9 cellular contexts compared by ENCODE assay signal in genomic region chr3:119628816-119629445, GRCh38. TPM values are rescaled to one million over a fixed set of nuclear protein-coding genes. Genes with fewer than 3 reads are reported as not detected.
DNase-seq lines count a peak whose midpoint lies in the region; ATAC-seq and TF ChIP-seq lines count a peak whose summit lies in the region.
"Had no signal": no experiment of that assay in that cellular context is flagged by ENCODE, and none has a peak within 500 bp of the region (broad histone marks: within the 10 kb centered on the region; RNA-seq: fewer than 3 reads in every experiment).

No MANE protein-coding gene starts in this region.

- ATAC-seq in HG02938 (IDR thresholded peaks at IDR 0.05; ENCODE audit: unreplicated experiment) (peak; percentile 35), left lobe of liver (no peak)
- peak; percentile 67 to 72 for ATAC-seq in stimulated activated naive B cell treated with anti-CD40 and anti-IgM and Interleukin-4, amounts not matched to agents 10 μg/mL and 1 μg/mL and 100 μg/mL, for 72 hours (replicated peaks)

- H3K4me3 Mint-ChIP-seq in T-helper 1 cell treated with Interleukin-12 subunit alpha and Interleukin-12 subunit beta and Interleukin-4 antibody, amounts not matched to agents 30 μg/mL and 1 μg/mL, for 36 hours, result no peak overlapping the region
- H3K4me3 Mint-ChIP-seq in stimulated activated naive B cell treated with anti-CD40 and anti-IgM and Interleukin-4, amounts not matched to agents 10 μg/mL and 1 μg/mL and 100 μg/mL, for 72 hours, result peak overlapping the region; percentile 65 to 73

- H3K4me1 Mint-ChIP-seq in T-helper 1 cell treated with Interleukin-12 subunit alpha and Interleukin-12 subunit beta and Interleukin-4 antibody, amounts not matched to agents 30 μg/mL and 1 μg/mL, for 36 hours (ENCODE audit: low read depth), result peaks cover 22% of the 10 kb centered on the region
- H3K4me1 Mint-ChIP-seq in stimulated activated naive B cell treated with anti-CD40 and anti-IgM and Interleukin-4, amounts not matched to agents 10 μg/mL and 1 μg/mL and 100 μg/mL, for 72 hours, result peaks cover 67 to 73% of the 10 kb centered on the region in 2 donors

- in situ Hi-C loops in HAP-1 (cut with MboI; ENCODE audit: low sequenced_read_pairs), result no loop called here

- H3K27ac Mint-ChIP-seq in T-helper 1 cell treated with Interleukin-12 subunit alpha and Interleukin-12 subunit beta and Interleukin-4 antibody, amounts not matched to agents 30 μg/mL and 1 μg/mL, for 36 hours, result peak overlapping the region; percentile 27
- peak overlapping the region; percentile 97 for H3K27ac Mint-ChIP-seq in stimulated activated naive B cell treated with anti-CD40 and anti-IgM and Interleukin-4, amounts not matched to agents 10 μg/mL and 1 μg/mL and 100 μg/mL, for 72 hours

- H3K9me3 Mint-ChIP-seq in T-helper 1 cell treated with Interleukin-12 subunit alpha and Interleukin-12 subunit beta and Interleukin-4 antibody, amounts not matched to agents 30 μg/mL and 1 μg/mL, for 36 hours, result no peaks in the 10 kb centered on the region
- H3K9me3 Mint-ChIP-seq in stimulated activated naive B cell treated with anti-CD40 and anti-IgM and Interleukin-4, amounts not matched to agents 10 μg/mL and 1 μg/mL and 100 μg/mL, for 72 hours, result no peaks in the 10 kb centered on the region

- H3K4me3 ChIP-seq in cardiac fibroblast (replicated peaks in 1 of 2; ENCODE audit: low read depth in 2 of 2, low read length in 2 of 2), result no peak overlapping the region
- H3K4me3 ChIP-seq in HAP-1, result no peak overlapping the region

- no peak for TF ChIP-seq CTCF in cardiac fibroblast (IDR thresholded peaks at IDR 0.05; ENCODE audit: low read depth, low read length)

- H3K36me3 ChIP-seq in HAP-1 (replicated peaks), result no peaks in the 10 kb centered on the region

- no peaks in the 10 kb centered on the region for H3K4me1 ChIP-seq in HAP-1

- no peaks in the 10 kb centered on the region for H3K9me3 ChIP-seq in HAP-1

- H3K27me3 Mint-ChIP-seq in T-helper 1 cell treated with Interleukin-12 subunit alpha and Interleukin-12 subunit beta and Interleukin-4 antibody, amounts not matched to agents 30 μg/mL and 1 μg/mL, for 36 hours (ENCODE audit: low read depth), result peaks cover 3% of the 10 kb centered on the region
- H3K27me3 Mint-ChIP-seq in stimulated activated naive B cell treated with anti-CD40 and anti-IgM and Interleukin-4, amounts not matched to agents 10 μg/mL and 1 μg/mL and 100 μg/mL, for 72 hours, result no peaks in the 10 kb centered on the region

- H3K27me3 ChIP-seq in HAP-1 (ENCODE audit: low read depth), result no peaks in the 10 kb centered on the region

- no peak for DNase-seq in T-helper 1 cell
- DNase-seq in cardiac fibroblast (ENCODE audit: low read depth in 2 of 2), result peak; percentile 36 to 43
- peak; percentile 72 for DNase-seq in stimulated activated naive B cell treated with anti-CD40 and anti-IgM and Interleukin-4, amounts not matched to agents 10 μg/mL and 1 μg/mL and 100 μg/mL, for 72 hours
- DNase-seq in left lobe of liver (ENCODE audit: low spot score), result no peak
- DNase-seq in HAP-1 (ENCODE audit: low spot score in 2 of 2), result no peak
- DNase-seq in NCI-H2227 treated with DMSO at 0.1 percent for 48 hours (lab: John Stamatoyannopoulos, UW), result no peak

- H3K36me3 Mint-ChIP-seq in T-helper 1 cell treated with Interleukin-12 subunit alpha and Interleukin-12 subunit beta and Interleukin-4 antibody, amounts not matched to agents 30 μg/mL and 1 μg/mL, for 36 hours (ENCODE audit: low read depth), result no peaks in the 10 kb centered on the region
- peaks cover 9 to 17% of the 10 kb centered on the region in 2 donors for H3K36me3 Mint-ChIP-seq in stimulated activated naive B cell treated with anti-CD40 and anti-IgM and Interleukin-4, amounts not matched to agents 10 μg/mL and 1 μg/mL and 100 μg/mL, for 72 hours

RNA-seq across cellular contexts. Expression of gene PLA1A, which starts 31.2 kb away (rescaled TPM):
- total RNA-seq in left lobe of liver, result 13.5 TPM
- total RNA-seq: H1 had no signal

RNA-seq across cellular contexts. Expression of gene POPDC2, which starts 31.5 kb away (rescaled TPM):
- total RNA-seq in left lobe of liver, result 0.65 TPM

RNA-seq across cellular contexts. Expression of gene COX17, which starts 48.3 kb away (rescaled TPM):
- 31.0 TPM for total RNA-seq in left lobe of liver

RNA-seq across cellular contexts. Expression of gene ADPRH, which starts 49.6 kb away (rescaled TPM):
- 4.1 TPM for total RNA-seq in left lobe of liver

Comparison
In these comparisons a context has a peak if more than half of its experiments do, and no peak if none do; other contexts are left out.
1. DNase-seq: peak in cardiac fibroblast (2 of 2) and stimulated activated naive B cell treated with anti-CD40 and anti-IgM and Interleukin-4, amounts not matched to agents 10 μg/mL and 1 μg/mL and 100 μg/mL, for 72 hours (single experiment); none in T-helper 1 cell (0 of 5), left lobe of liver (single experiment), HAP-1 (0 of 2) and NCI-H2227 treated with DMSO at 0.1 percent for 48 hours (single experiment).